1 cellular context compared by ENCODE assay signal in the genomic region with DNA sequence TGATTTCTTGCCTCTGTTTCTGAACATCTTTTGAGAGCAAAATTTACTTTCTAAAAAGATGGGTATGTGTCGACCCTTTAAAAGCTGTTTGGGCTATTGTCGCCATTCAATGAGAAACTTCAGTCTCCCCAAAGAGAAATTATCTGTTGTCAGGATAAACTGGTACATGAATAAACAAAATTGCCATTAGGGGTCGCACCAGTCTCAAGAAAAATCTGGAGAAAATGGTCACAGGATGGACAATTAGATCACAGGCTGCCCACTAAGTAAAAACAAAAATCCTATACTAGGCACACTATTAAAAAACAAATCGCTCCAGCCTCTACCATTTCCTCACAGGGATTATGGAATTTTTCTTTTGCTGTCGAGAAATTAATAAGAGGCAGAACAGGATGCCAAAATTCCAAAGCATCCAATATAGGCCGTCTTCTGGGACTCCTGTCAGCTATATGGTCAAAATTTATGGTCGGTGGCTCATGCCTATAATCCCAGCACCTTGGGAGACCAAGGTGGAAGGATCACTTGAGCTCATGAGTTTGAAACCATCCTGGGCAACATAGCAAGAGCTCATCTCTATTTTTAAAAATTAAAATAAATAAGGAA.
TF ChIP-seq lines count a peak whose summit lies in the region.

No MANE protein-coding gene starts in this region.

TF ChIP-seq in neural cell, 6 proteins besides CTCF, POLR2A, EP300 and RAD21 (continued from another document):
- TF ChIP-seq, protein P1, sequence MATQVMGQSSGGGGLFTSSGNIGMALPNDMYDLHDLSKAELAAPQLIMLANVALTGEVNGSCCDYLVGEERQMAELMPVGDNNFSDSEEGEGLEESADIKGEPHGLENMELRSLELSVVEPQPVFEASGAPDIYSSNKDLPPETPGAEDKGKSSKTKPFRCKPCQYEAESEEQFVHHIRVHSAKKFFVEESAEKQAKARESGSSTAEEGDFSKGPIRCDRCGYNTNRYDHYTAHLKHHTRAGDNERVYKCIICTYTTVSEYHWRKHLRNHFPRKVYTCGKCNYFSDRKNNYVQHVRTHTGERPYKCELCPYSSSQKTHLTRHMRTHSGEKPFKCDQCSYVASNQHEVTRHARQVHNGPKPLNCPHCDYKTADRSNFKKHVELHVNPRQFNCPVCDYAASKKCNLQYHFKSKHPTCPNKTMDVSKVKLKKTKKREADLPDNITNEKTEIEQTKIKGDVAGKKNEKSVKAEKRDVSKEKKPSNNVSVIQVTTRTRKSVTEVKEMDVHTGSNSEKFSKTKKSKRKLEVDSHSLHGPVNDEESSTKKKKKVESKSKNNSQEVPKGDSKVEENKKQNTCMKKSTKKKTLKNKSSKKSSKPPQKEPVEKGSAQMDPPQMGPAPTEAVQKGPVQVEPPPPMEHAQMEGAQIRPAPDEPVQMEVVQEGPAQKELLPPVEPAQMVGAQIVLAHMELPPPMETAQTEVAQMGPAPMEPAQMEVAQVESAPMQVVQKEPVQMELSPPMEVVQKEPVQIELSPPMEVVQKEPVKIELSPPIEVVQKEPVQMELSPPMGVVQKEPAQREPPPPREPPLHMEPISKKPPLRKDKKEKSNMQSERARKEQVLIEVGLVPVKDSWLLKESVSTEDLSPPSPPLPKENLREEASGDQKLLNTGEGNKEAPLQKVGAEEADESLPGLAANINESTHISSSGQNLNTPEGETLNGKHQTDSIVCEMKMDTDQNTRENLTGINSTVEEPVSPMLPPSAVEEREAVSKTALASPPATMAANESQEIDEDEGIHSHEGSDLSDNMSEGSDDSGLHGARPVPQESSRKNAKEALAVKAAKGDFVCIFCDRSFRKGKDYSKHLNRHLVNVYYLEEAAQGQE (IDR thresholded peaks at IDR 0.05; ENCODE audit: borderline replicate concordance), result no peak
- TF ChIP-seq EZH2 (IDR thresholded peaks at IDR 0.05; ENCODE audit: borderline replicate concordance, insufficient read depth, low read length, poor library complexity, severe bottlenecking), result no peak
- TF ChIP-seq MXI1 (conservative IDR thresholded peaks at IDR 0.05; ENCODE audit: poor library complexity, severe bottlenecking), result no peak
- no peak for TF ChIP-seq TAF1 (IDR thresholded peaks at IDR 0.05; ENCODE audit: low read depth)
